ENCODE assay signal across 9 cellular contexts in the genomic region with DNA sequence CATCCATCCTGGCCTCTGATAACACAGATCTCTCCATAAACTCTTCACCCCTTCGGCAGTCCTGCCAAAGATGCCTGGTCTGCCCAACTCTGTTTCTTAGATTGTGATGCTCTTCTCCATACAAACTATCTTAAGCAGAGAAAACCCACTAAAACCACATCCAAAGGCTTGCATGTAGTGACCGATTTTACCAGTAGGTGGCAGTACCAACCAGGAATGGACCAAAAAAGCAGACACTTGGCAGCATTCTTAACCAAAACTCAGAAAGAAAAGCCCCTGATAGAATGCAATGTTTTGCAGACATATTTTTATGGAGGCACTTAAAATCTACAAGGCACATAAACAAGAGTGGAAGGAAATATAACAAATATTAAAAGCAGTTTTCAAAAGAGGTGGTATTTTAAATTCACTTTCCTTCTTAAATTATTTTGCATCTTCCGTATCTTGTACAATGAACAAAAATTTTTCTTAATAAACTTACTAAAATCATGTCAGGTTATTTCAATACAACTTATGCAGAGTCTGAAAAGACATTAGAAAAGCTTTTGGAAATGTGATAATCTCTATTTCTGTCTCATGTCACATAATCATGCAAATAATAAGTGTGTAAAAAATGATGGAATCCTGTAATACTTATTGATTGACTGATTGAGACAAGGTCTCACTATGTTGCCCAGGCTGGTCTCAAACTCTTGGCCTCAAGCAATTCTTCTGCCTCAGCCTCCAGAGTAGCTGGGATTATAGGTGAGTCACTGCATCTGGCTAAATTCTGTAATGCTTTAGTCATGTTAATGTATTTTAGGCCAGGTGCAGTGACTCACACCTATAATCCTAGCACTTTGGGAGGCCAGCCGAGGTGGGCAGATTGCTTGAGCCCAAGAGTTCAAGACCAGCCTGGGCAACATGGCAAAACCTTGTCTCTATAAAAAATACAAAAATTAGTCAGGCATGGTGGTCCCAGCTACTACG. TPM values are rescaled to one million over a fixed set of nuclear protein-coding genes. Genes with fewer than 3 reads are reported as not detected.
DNase-seq lines count a peak whose midpoint lies in the region; ATAC-seq and TF ChIP-seq lines count a peak whose summit lies in the region.
"Had no signal": no experiment of that assay in that cellular context is flagged by ENCODE, and none has a peak within 500 bp of the region (broad histone marks: within the 10 kb centered on the region; RNA-seq: fewer than 3 reads in every experiment).

No MANE protein-coding gene starts in this region.

- no peak for TF ChIP-seq POLR2A in heart left ventricle (IDR thresholded peaks at IDR 0.05)

- H3K9me2 ChIP-seq in SU-DHL-6 (replicated peaks; ENCODE audit: insufficient read depth, low read length), result no peaks in the 10 kb centered on the region

- intact Hi-C loops in heart left ventricle (cut with DNase I), result loop anchor here (1.0 to 10.0 kb wide), 9 partner anchors 30 to 190 kb away; a partner anchor contains a TSS

- no peaks in the 10 kb centered on the region for H3K9me3 Mint-ChIP-seq in activated naive CD8-positive, alpha-beta T cell (ENCODE audit: low read depth)
- H3K9me3 Mint-ChIP-seq: activated naive CD4-positive, alpha-beta T cell treated with anti-CD3 and anti-CD28 coated beads, Interleukin-2, amount 50 U/mL, for 24 hours had no signal

- H3K27ac Mint-ChIP-seq in activated naive CD8-positive, alpha-beta T cell, result peak overlapping the region; percentile 50
- H3K27ac Mint-ChIP-seq: activated naive CD4-positive, alpha-beta T cell treated with anti-CD3 and anti-CD28 coated beads, Interleukin-2, amount 50 U/mL, for 24 hours had no signal

- peak; percentile 93 for TF ChIP-seq CTCF in KMS-11 (conservative IDR thresholded peaks at IDR 0.05; ENCODE audit: low read depth, low read length)
- peak; percentile 85 for TF ChIP-seq CTCF in SU-DHL-6 (IDR thresholded peaks at IDR 0.05; ENCODE audit: insufficient read depth, low read length, poor library complexity, severe bottlenecking)
- TF ChIP-seq CTCF in heart left ventricle (IDR thresholded peaks at IDR 0.05), result peak; percentile 85 to 96 (median 93)

- DNase-seq in DMS53 (lab: John Stamatoyannopoulos, UW), result peak; percentile 73
- DNase-seq in heart left ventricle, result peak in 2 of 5 donors; percentile 36 to 50
- peak; percentile 78 for DNase-seq in retina

- H3K9me3 ChIP-seq in SU-DHL-6 (ENCODE audit: insufficient read depth, low read length) (no peaks in the 10 kb centered on the region), heart left ventricle (peaks cover 0 to 3% (median 0%) of the 10 kb centered on the region in 12 donors)

- peaks cover 2% of the 10 kb centered on the region for H3K27me3 Mint-ChIP-seq in activated naive CD8-positive, alpha-beta T cell
- H3K27me3 Mint-ChIP-seq: activated naive CD4-positive, alpha-beta T cell treated with anti-CD3 and anti-CD28 coated beads, Interleukin-2, amount 50 U/mL, for 24 hours had no signal

- H4K20me1 ChIP-seq in KMS-11 (ENCODE audit: insufficient read depth), result no peaks in the 10 kb centered on the region
- no peaks in the 10 kb centered on the region for H4K20me1 ChIP-seq in SU-DHL-6 (ENCODE audit: low read depth, low read length)

- H3K9ac ChIP-seq in KMS-11, result no peak overlapping the region
- no peak overlapping the region for H3K9ac ChIP-seq in SU-DHL-6 (ENCODE audit: low read length)

- ATAC-seq in heart left ventricle, result peak in 2 of 4 donors; percentile 42 to 62
- no peak for ATAC-seq in GM19351 (IDR thresholded peaks at IDR 0.05; ENCODE audit: unreplicated experiment)
- no peak for ATAC-seq in HG02763 (IDR thresholded peaks at IDR 0.05; ENCODE audit: unreplicated experiment)

- H3K4me3 ChIP-seq in KMS-11 (IDR thresholded peaks at IDR 0.05; ENCODE audit: insufficient read depth, low read depth, low read length), result no peak overlapping the region
- H3K4me3 ChIP-seq in SU-DHL-6 (ENCODE audit: insufficient read depth, low read length, poor library complexity, severe bottlenecking), result no peak overlapping the region
- H3K4me3 ChIP-seq in heart left ventricle, result no peak overlapping the region

- H3K79me2 ChIP-seq in KMS-11 (ENCODE audit: insufficient read depth, low read depth), result no peaks in the 10 kb centered on the region
- H3K79me2 ChIP-seq in SU-DHL-6 (ENCODE audit: insufficient read depth, low read length), result no peaks in the 10 kb centered on the region

- H3K27ac ChIP-seq in KMS-11 (no peak overlapping the region), SU-DHL-6 (ENCODE audit: low read depth, low read length) (no peak overlapping the region), heart left ventricle (no peak overlapping the region)

- H3K36me3 ChIP-seq in KMS-11 (ENCODE audit: insufficient read depth), result no peaks in the 10 kb centered on the region
- no peaks in the 10 kb centered on the region for H3K36me3 ChIP-seq in SU-DHL-6 (ENCODE audit: low read length)
- H3K36me3 ChIP-seq in heart left ventricle, result peaks cover 0 to 37% (median 0%) of the 10 kb centered on the region in 9 donors

- no peak overlapping the region for H3K4me3 Mint-ChIP-seq in activated naive CD8-positive, alpha-beta T cell
- H3K4me3 Mint-ChIP-seq: activated naive CD4-positive, alpha-beta T cell treated with anti-CD3 and anti-CD28 coated beads, Interleukin-2, amount 50 U/mL, for 24 hours had no signal

- peaks cover 3% of the 10 kb centered on the region for H3K4me1 Mint-ChIP-seq in activated naive CD8-positive, alpha-beta T cell (ENCODE audit: low read depth)

- no peaks in the 10 kb centered on the region for H3F3A ChIP-seq in SU-DHL-6 (ENCODE audit: insufficient read depth)

- H3K36me3 Mint-ChIP-seq in activated naive CD8-positive, alpha-beta T cell, result no peaks in the 10 kb centered on the region
- H3K36me3 Mint-ChIP-seq: activated naive CD4-positive, alpha-beta T cell treated with anti-CD3 and anti-CD28 coated beads, Interleukin-2, amount 50 U/mL, for 24 hours had no signal

- H3K4me2 ChIP-seq in KMS-11 (no peak overlapping the region), SU-DHL-6 (ENCODE audit: low read depth, low read length, poor library complexity, severe bottlenecking) (no peak overlapping the region)

- 54 to 57% (median 55%) methylated on average over 5 of the region's 5 CpGs for WGBS in heart left ventricle, 4 donors

- H3K27me3 ChIP-seq in KMS-11 (ENCODE audit: insufficient read depth, low read depth), result no peaks in the 10 kb centered on the region
- H3K27me3 ChIP-seq in SU-DHL-6 (ENCODE audit: low read length), result no peaks in the 10 kb centered on the region
- no peaks in the 10 kb centered on the region for H3K27me3 ChIP-seq in heart left ventricle

- H3K4me1 ChIP-seq in KMS-11 (ENCODE audit: low read depth, poor library complexity, severe bottlenecking), result no peaks in the 10 kb centered on the region
- H3K4me1 ChIP-seq in heart left ventricle, result no peaks in the 10 kb centered on the region

- H2AFZ ChIP-seq in KMS-11 (ENCODE audit: low read depth) (no peak overlapping the region), SU-DHL-6 (ENCODE audit: low read depth, low read length, severe bottlenecking) (no peak overlapping the region)

RNA-seq across cellular contexts. Expression of a gene that starts 29.4 kb away (rescaled TPM):
- 10 to 100 TPM; 10.2 to 23.8 (median 13.2) TPM for total RNA-seq in heart left ventricle
- 1 to 10 TPM; 5.0 to 8.1 TPM for polyA plus RNA-seq in heart left ventricle
